In genomic region chr14:101227611-101228594, GRCh38 we compare ENCODE assay signal across 17 cellular contexts.
"Had no signal": no experiment of that assay in that cellular context is flagged by ENCODE, and none has a peak within 500 bp of the region (broad histone marks: within the 10 kb centered on the region; RNA-seq: fewer than 3 reads in every experiment).

No MANE protein-coding gene starts in this region.

- H3K36me3 ChIP-seq: gastrocnemius medialis, heart left ventricle, ovary, tibial artery, WERI-Rb-1 had no signal

- ATAC-seq: activated T-cell treated with anti-CD3 and anti-CD28 coated beads, Interleukin-2, amount 50 U/mL, for 4 hours; gastrocnemius medialis; naive thymus-derived CD8-positive, alpha-beta T cell; stimulated activated naive B cell treated with anti-CD40 and anti-IgM and Interleukin-4, amounts not matched to agents 10 μg/mL and 1 μg/mL and 100 μg/mL, for 72 hours; T-helper 17 cell had no signal

- H3K27me3 Mint-ChIP-seq: activated naive CD8-positive, alpha-beta T cell had no signal

- H3K4me3 ChIP-seq: gastrocnemius medialis, heart left ventricle, ovary, tibial artery had no signal

- H3K4me1 ChIP-seq: gastrocnemius medialis, heart left ventricle, tibial artery had no signal

- H3K4me3 Mint-ChIP-seq: activated CD4-positive, alpha-beta memory T cell treated with anti-CD3 and anti-CD28 coated beads for 36 hours; activated naive CD8-positive, alpha-beta T cell; activated T-cell treated with anti-CD3 and anti-CD28 coated beads, Interleukin-2, amount 50 U/mL, for 4 hours; naive thymus-derived CD8-positive, alpha-beta T cell; stimulated activated naive B cell treated with anti-CD40 and anti-IgM and Interleukin-4, amounts not matched to agents 10 μg/mL and 1 μg/mL and 100 μg/mL, for 72 hours; T-helper 17 cell had no signal

- H3K27ac Mint-ChIP-seq: activated CD4-positive, alpha-beta memory T cell treated with anti-CD3 and anti-CD28 coated beads for 36 hours; activated naive CD8-positive, alpha-beta T cell; stimulated activated naive B cell treated with anti-CD40 and anti-IgM and Interleukin-4, amounts not matched to agents 10 μg/mL and 1 μg/mL and 100 μg/mL, for 72 hours; T-helper 17 cell had no signal

- DNase-seq: activated CD4-positive, alpha-beta memory T cell treated with anti-CD3 and anti-CD28 coated beads for 36 hours; activated gamma-delta T cell; activated T-cell treated with anti-CD3 and anti-CD28 coated beads, Interleukin-2, amount 50 U/mL, for 4 hours; amniotic stem cell; central memory CD4-positive, alpha-beta T cell; effector memory CD4-positive, alpha-beta T cell; gastrocnemius medialis; heart left ventricle; mammary epithelial cell; stimulated activated CD4-positive, alpha-beta T cell treated with anti-CD3 and anti-CD28 coated beads, Interleukin-2, amount 100 ng/mL, for 48 hours; stimulated activated naive B cell treated with anti-CD40 and anti-IgM and Interleukin-4, amounts not matched to agents 10 μg/mL and 1 μg/mL and 100 μg/mL, for 72 hours; T-helper 17 cell; WERI-Rb-1 had no signal

- H3K27me3 ChIP-seq: gastrocnemius medialis, ovary had no signal

- H3K27ac ChIP-seq: gastrocnemius medialis, heart left ventricle, ovary, tibial artery, WERI-Rb-1 had no signal

- H3K36me3 Mint-ChIP-seq: activated CD4-positive, alpha-beta memory T cell treated with anti-CD3 and anti-CD28 coated beads for 36 hours; activated naive CD8-positive, alpha-beta T cell; naive thymus-derived CD8-positive, alpha-beta T cell; stimulated activated naive B cell treated with anti-CD40 and anti-IgM and Interleukin-4, amounts not matched to agents 10 μg/mL and 1 μg/mL and 100 μg/mL, for 72 hours had no signal

- H3K9me3 Mint-ChIP-seq: activated CD4-positive, alpha-beta memory T cell treated with anti-CD3 and anti-CD28 coated beads for 36 hours; activated T-cell treated with anti-CD3 and anti-CD28 coated beads, Interleukin-2, amount 50 U/mL, for 4 hours; naive thymus-derived CD8-positive, alpha-beta T cell; stimulated activated naive B cell treated with anti-CD40 and anti-IgM and Interleukin-4, amounts not matched to agents 10 μg/mL and 1 μg/mL and 100 μg/mL, for 72 hours had no signal

- H3K9me3 ChIP-seq: gastrocnemius medialis, heart left ventricle, ovary, tibial artery had no signal
